1 cellular context compared by ENCODE assay signal in the genomic region with DNA sequence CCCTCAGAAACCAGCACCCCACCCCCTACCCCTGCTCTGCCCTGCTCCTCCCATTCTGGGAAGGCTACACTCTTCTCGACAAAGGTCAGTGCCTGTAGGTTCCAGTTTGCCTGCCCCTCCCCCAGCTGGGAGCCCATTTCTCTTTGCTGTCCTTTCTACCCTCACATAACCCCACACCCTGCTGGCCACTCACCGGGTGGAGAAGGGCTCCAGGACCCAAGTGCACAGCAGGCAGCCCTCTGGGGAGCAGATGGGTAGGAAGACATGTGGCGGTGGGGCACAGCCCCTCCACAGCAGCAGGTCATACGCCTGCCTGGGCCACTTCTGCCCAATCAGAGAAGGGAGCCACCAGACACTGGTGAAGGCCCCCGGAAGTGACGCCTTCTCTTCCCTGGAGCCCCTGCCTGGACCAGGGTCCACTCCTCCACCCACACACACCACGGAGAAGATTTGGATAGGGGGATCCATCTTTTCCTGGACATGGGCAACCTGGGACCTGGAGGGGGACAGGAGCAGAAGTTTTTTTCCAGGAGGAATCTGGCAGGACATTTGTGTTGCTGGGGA.
TF ChIP-seq lines count a peak whose summit lies in the region.

A gene (minus strand): TSS at position 326 of the 564 bp plus-strand sequence. CDS start 1,948 bp downstream, outside the sequence.

TF ChIP-seq in HepG2, 621 proteins besides CTCF, POLR2A, EP300 and RAD21 (continued from another document and continues in another):
- TF ChIP-seq, protein P1, sequence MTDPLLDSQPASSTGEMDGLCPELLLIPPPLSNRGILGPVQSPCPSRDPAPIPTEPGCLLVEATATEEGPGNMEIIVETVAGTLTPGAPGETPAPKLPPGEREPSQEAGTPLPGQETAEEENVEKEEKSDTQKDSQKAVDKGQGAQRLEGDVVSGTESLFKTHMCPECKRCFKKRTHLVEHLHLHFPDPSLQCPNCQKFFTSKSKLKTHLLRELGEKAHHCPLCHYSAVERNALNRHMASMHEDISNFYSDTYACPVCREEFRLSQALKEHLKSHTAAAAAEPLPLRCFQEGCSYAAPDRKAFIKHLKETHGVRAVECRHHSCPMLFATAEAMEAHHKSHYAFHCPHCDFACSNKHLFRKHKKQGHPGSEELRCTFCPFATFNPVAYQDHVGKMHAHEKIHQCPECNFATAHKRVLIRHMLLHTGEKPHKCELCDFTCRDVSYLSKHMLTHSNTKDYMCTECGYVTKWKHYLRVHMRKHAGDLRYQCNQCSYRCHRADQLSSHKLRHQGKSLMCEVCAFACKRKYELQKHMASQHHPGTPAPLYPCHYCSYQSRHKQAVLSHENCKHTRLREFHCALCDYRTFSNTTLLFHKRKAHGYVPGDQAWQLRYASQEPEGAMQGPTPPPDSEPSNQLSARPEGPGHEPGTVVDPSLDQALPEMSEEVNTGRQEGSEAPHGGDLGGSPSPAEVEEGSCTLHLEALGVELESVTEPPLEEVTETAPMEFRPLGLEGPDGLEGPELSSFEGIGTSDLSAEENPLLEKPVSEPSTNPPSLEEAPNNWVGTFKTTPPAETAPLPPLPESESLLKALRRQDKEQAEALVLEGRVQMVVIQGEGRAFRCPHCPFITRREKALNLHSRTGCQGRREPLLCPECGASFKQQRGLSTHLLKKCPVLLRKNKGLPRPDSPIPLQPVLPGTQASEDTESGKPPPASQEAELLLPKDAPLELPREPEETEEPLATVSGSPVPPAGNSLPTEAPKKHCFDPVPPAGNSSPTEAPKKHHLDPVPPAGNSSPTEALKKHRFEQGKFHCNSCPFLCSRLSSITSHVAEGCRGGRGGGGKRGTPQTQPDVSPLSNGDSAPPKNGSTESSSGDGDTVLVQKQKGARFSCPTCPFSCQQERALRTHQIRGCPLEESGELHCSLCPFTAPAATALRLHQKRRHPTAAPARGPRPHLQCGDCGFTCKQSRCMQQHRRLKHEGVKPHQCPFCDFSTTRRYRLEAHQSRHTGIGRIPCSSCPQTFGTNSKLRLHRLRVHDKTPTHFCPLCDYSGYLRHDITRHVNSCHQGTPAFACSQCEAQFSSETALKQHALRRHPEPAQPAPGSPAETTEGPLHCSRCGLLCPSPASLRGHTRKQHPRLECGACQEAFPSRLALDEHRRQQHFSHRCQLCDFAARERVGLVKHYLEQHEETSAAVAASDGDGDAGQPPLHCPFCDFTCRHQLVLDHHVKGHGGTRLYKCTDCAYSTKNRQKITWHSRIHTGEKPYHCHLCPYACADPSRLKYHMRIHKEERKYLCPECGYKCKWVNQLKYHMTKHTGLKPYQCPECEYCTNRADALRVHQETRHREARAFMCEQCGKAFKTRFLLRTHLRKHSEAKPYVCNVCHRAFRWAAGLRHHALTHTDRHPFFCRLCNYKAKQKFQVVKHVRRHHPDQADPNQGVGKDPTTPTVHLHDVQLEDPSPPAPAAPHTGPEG (CRISPR knock-in tag; IDR thresholded peaks at IDR 0.05) = no peak
- TF ChIP-seq, protein P2, sequence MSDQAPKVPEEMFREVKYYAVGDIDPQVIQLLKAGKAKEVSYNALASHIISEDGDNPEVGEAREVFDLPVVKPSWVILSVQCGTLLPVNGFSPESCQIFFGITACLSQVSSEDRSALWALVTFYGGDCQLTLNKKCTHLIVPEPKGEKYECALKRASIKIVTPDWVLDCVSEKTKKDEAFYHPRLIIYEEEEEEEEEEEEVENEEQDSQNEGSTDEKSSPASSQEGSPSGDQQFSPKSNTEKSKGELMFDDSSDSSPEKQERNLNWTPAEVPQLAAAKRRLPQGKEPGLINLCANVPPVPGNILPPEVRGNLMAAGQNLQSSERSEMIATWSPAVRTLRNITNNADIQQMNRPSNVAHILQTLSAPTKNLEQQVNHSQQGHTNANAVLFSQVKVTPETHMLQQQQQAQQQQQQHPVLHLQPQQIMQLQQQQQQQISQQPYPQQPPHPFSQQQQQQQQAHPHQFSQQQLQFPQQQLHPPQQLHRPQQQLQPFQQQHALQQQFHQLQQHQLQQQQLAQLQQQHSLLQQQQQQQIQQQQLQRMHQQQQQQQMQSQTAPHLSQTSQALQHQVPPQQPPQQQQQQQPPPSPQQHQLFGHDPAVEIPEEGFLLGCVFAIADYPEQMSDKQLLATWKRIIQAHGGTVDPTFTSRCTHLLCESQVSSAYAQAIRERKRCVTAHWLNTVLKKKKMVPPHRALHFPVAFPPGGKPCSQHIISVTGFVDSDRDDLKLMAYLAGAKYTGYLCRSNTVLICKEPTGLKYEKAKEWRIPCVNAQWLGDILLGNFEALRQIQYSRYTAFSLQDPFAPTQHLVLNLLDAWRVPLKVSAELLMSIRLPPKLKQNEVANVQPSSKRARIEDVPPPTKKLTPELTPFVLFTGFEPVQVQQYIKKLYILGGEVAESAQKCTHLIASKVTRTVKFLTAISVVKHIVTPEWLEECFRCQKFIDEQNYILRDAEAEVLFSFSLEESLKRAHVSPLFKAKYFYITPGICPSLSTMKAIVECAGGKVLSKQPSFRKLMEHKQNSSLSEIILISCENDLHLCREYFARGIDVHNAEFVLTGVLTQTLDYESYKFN (CRISPR knock-in tag; conservative IDR thresholded peaks at IDR 0.05) = peak; percentile 76
- TF ChIP-seq, protein P3, sequence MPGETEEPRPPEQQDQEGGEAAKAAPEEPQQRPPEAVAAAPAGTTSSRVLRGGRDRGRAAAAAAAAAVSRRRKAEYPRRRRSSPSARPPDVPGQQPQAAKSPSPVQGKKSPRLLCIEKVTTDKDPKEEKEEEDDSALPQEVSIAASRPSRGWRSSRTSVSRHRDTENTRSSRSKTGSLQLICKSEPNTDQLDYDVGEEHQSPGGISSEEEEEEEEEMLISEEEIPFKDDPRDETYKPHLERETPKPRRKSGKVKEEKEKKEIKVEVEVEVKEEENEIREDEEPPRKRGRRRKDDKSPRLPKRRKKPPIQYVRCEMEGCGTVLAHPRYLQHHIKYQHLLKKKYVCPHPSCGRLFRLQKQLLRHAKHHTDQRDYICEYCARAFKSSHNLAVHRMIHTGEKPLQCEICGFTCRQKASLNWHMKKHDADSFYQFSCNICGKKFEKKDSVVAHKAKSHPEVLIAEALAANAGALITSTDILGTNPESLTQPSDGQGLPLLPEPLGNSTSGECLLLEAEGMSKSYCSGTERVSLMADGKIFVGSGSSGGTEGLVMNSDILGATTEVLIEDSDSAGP (CRISPR knock-in tag; IDR thresholded peaks at IDR 0.05; ENCODE audit: borderline replicate concordance) = peak; percentile 76
- TF ChIP-seq, protein P4, sequence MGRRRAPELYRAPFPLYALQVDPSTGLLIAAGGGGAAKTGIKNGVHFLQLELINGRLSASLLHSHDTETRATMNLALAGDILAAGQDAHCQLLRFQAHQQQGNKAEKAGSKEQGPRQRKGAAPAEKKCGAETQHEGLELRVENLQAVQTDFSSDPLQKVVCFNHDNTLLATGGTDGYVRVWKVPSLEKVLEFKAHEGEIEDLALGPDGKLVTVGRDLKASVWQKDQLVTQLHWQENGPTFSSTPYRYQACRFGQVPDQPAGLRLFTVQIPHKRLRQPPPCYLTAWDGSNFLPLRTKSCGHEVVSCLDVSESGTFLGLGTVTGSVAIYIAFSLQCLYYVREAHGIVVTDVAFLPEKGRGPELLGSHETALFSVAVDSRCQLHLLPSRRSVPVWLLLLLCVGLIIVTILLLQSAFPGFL (CRISPR knock-in tag; IDR thresholded peaks at IDR 0.05) = no peak
- TF ChIP-seq, protein P5, sequence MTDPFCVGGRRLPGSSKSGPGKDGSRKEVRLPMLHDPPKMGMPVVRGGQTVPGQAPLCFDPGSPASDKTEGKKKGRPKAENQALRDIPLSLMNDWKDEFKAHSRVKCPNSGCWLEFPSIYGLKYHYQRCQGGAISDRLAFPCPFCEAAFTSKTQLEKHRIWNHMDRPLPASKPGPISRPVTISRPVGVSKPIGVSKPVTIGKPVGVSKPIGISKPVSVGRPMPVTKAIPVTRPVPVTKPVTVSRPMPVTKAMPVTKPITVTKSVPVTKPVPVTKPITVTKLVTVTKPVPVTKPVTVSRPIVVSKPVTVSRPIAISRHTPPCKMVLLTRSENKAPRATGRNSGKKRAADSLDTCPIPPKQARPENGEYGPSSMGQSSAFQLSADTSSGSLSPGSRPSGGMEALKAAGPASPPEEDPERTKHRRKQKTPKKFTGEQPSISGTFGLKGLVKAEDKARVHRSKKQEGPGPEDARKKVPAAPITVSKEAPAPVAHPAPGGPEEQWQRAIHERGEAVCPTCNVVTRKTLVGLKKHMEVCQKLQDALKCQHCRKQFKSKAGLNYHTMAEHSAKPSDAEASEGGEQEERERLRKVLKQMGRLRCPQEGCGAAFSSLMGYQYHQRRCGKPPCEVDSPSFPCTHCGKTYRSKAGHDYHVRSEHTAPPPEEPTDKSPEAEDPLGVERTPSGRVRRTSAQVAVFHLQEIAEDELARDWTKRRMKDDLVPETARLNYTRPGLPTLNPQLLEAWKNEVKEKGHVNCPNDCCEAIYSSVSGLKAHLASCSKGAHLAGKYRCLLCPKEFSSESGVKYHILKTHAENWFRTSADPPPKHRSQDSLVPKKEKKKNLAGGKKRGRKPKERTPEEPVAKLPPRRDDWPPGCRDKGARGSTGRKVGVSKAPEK (CRISPR knock-in tag; IDR thresholded peaks at IDR 0.05; ENCODE audit: borderline replicate concordance) = no peak
- no peak for TF ChIP-seq ZNF136 (CRISPR knock-in tag; IDR thresholded peaks at IDR 0.05; ENCODE audit: low read depth)
- TF ChIP-seq, protein P6, sequence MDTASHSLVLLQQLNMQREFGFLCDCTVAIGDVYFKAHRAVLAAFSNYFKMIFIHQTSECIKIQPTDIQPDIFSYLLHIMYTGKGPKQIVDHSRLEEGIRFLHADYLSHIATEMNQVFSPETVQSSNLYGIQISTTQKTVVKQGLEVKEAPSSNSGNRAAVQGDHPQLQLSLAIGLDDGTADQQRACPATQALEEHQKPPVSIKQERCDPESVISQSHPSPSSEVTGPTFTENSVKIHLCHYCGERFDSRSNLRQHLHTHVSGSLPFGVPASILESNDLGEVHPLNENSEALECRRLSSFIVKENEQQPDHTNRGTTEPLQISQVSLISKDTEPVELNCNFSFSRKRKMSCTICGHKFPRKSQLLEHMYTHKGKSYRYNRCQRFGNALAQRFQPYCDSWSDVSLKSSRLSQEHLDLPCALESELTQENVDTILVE (CRISPR knock-in tag; IDR thresholded peaks at IDR 0.05) = no peak; the same call in 1 of the 2 replicates
- TF ChIP-seq TBP (CRISPR knock-in tag; IDR thresholded peaks at IDR 0.05) = no peak
- TF ChIP-seq, protein P7, sequence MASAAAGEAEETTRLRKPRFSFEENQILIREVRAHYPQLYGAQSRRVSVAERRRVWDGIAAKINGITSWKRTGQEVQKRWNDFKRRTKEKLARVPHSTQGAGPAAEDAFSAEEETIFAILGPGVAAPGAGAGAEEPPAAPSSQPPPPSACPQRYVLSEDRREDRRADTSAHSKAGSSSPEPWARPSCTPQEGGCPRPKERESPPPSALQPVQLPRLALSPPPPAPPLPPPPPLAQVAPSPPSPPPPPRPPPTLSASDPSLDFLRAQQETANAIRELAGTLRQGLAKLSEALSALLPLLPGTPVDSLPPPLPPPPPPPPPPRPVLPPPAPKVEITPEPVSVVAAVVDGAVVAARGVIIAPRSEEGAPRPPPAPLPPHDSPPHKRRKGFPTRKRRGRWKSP (CRISPR knock-in tag; IDR thresholded peaks at IDR 0.05) = peak; percentile 75; the same call in 1 of the 2 replicates
- TF ChIP-seq HDAC2 (CRISPR knock-in tag; IDR thresholded peaks at IDR 0.05) = no peak; the same call in 1 of the 2 replicates
- no peak for TF ChIP-seq NFRKB (IDR thresholded peaks at IDR 0.05)
- TF ChIP-seq, protein P8, sequence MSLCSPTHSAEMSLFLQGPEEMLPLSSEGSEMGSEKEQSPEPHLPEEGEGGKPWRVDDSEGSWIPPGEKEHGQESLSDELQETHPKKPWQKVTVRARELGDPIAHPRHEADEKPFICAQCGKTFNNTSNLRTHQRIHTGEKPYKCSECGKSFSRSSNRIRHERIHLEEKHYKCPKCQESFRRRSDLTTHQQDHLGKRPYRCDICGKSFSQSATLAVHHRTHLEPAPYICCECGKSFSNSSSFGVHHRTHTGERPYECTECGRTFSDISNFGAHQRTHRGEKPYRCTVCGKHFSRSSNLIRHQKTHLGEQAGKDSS (CRISPR knock-in tag; IDR thresholded peaks at IDR 0.05; ENCODE audit: borderline replicate concordance, low read depth) = no peak
- TF ChIP-seq ZNF317 (CRISPR knock-in tag; IDR thresholded peaks at IDR 0.05) = no peak
- TF ChIP-seq SRSF9 (IDR thresholded peaks at IDR 0.05; ENCODE audit: borderline replicate concordance, insufficient read depth, low read depth, low read length, poor library complexity, severe bottlenecking) = no peak
- peak; percentile 87 for TF ChIP-seq ZNF501 (CRISPR knock-in tag; IDR thresholded peaks at IDR 0.05)
- no peak for TF ChIP-seq FIP1L1 (IDR thresholded peaks at IDR 0.05; ENCODE audit: borderline replicate concordance, insufficient read depth, low read depth, low read length)
- no peak for TF ChIP-seq TOPORS (CRISPR knock-in tag; IDR thresholded peaks at IDR 0.05)
- no peak for TF ChIP-seq ZMYM2 (CRISPR knock-in tag; IDR thresholded peaks at IDR 0.05)
- TF ChIP-seq TAF1 (CRISPR knock-in tag; IDR thresholded peaks at IDR 0.05) = peak; percentile 84
- no peak for TF ChIP-seq EHMT2 (IDR thresholded peaks at IDR 0.05; ENCODE audit: borderline replicate concordance, low read depth, low read length)
- no peak for TF ChIP-seq ZNF10 (CRISPR knock-in tag; IDR thresholded peaks at IDR 0.05; ENCODE audit: borderline replicate concordance, low read depth)
- peak; percentile 69 for TF ChIP-seq ZNF891 (CRISPR knock-in tag; IDR thresholded peaks at IDR 0.05)
- TF ChIP-seq KDM2A (CRISPR knock-in tag; IDR thresholded peaks at IDR 0.05; ENCODE audit: borderline replicate concordance, low read depth) = peak; percentile 64
- no peak for TF ChIP-seq PCBP2 (optimal IDR thresholded peaks at IDR 0.05; ENCODE audit: low read depth, low read length, poor library complexity, severe bottlenecking)
- no peak for TF ChIP-seq RBM22 (optimal IDR thresholded peaks at IDR 0.05; ENCODE audit: low read length)
- TF ChIP-seq, protein P9, sequence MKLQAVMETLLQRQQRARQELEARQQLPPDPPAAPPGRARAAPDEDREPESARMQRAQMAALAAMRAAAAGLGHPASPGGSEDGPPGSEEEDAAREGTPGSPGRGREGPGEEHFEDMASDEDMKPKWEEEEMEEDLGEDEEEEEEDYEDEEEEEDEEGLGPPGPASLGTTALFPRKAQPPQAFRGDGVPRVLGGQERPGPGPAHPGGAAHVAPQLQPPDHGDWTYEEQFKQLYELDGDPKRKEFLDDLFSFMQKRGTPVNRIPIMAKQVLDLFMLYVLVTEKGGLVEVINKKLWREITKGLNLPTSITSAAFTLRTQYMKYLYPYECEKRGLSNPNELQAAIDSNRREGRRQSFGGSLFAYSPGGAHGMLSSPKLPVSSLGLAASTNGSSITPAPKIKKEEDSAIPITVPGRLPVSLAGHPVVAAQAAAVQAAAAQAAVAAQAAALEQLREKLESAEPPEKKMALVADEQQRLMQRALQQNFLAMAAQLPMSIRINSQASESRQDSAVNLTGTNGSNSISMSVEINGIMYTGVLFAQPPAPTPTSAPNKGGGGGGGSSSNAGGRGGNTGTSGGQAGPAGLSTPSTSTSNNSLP (IDR thresholded peaks at IDR 0.05; ENCODE audit: low read depth, low read length) = no peak
- TF ChIP-seq ONECUT2 (CRISPR knock-in tag; IDR thresholded peaks at IDR 0.05) = no peak
- no peak for TF ChIP-seq SOX6 (IDR thresholded peaks at IDR 0.05)
- TF ChIP-seq SOX6 (CRISPR knock-in tag; IDR thresholded peaks at IDR 0.05) = no peak
- TF ChIP-seq, protein P10, sequence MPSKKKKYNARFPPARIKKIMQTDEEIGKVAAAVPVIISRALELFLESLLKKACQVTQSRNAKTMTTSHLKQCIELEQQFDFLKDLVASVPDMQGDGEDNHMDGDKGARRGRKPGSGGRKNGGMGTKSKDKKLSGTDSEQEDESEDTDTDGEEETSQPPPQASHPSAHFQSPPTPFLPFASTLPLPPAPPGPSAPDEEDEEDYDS (CRISPR knock-in tag; IDR thresholded peaks at IDR 0.05) = peak; percentile 89
- no peak for TF ChIP-seq ZBTB3 (CRISPR knock-in tag; IDR thresholded peaks at IDR 0.05; ENCODE audit: borderline replicate concordance, low read depth)
- no peak for TF ChIP-seq JUND (CRISPR knock-in tag; IDR thresholded peaks at IDR 0.05)
- no peak for TF ChIP-seq ZEB1 (IDR thresholded peaks at IDR 0.05; ENCODE audit: insufficient replicate concordance, low read depth)
- no peak for TF ChIP-seq SALL2 (CRISPR knock-in tag; IDR thresholded peaks at IDR 0.05)
- no peak for TF ChIP-seq ZNF780A (CRISPR knock-in tag; IDR thresholded peaks at IDR 0.05)
- no peak for TF ChIP-seq HNRNPL (IDR thresholded peaks at IDR 0.05; ENCODE audit: low read depth, low read length)
- TF ChIP-seq GZF1 (CRISPR knock-in tag; IDR thresholded peaks at IDR 0.05) = no peak
